Comparison of ENCODE assay signal across 13 cellular contexts in the genomic region with DNA sequence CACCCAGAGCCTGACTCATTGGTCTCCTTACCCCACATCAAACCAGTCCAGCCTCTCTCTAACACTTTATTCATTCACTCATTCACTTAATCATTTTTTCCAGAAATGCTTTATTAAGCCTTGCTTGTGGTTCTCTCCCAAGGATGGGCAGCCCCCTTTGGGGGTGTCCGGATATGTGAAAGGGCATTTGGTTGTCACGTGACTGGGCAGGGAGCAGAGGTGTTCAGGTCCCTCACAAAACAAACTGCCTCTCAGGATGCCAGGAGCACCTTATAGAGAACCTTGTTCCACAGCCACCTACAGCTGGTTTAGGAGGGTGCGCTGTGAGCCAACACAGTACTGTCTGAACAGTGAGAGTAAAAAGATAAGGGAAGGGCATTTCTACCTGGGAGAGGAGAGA. TPM values are rescaled to one million over a fixed set of nuclear protein-coding genes. Genes with fewer than 3 reads are reported as not detected.
DNase-seq lines count a peak whose midpoint lies in the region; ATAC-seq lines count a peak whose summit lies in the region.
"Had no signal": no experiment of that assay in that cellular context is flagged by ENCODE, and none has a peak within 500 bp of the region (broad histone marks: within the 10 kb centered on the region; RNA-seq: fewer than 3 reads in every experiment).

No MANE protein-coding gene starts in this region.

- peak overlapping the region; percentile 8 for H3K4me3 Mint-ChIP-seq in activated naive CD8-positive, alpha-beta T cell treated with anti-CD3 and anti-CD28 coated beads for 36 hours
- H3K4me3 Mint-ChIP-seq in activated T-cell treated with anti-CD3 and anti-CD28 coated beads, Interleukin-2, amount 50 U/mL, for 24 hours = no peak overlapping the region
- H3K4me3 Mint-ChIP-seq: B cell; CD8-positive, alpha-beta T cell had no signal

- H3K4me1 Mint-ChIP-seq in activated naive CD8-positive, alpha-beta T cell treated with anti-CD3 and anti-CD28 coated beads for 36 hours = no peaks in the 10 kb centered on the region
- peaks cover under 1% of the 10 kb centered on the region for H3K4me1 Mint-ChIP-seq in activated T-cell treated with anti-CD3 and anti-CD28 coated beads, Interleukin-2, amount 50 U/mL, for 24 hours (ENCODE audit: low read depth)
- H3K4me1 Mint-ChIP-seq: B cell had no signal

- H3K27ac Mint-ChIP-seq in activated naive CD4-positive, alpha-beta T cell treated with anti-CD3 and anti-CD28 coated beads, Interleukin-2, amount 50 U/mL, for 72 hours = peak overlapping the region; percentile 62 to 86
- no peak overlapping the region for H3K27ac Mint-ChIP-seq in activated naive CD8-positive, alpha-beta T cell treated with anti-CD3 and anti-CD28 coated beads for 36 hours
- no peak overlapping the region for H3K27ac Mint-ChIP-seq in activated T-cell treated with anti-CD3 and anti-CD28 coated beads, Interleukin-2, amount 50 U/mL, for 24 hours
- H3K27ac Mint-ChIP-seq: B cell; CD8-positive, alpha-beta T cell had no signal

- H3K9me3 Mint-ChIP-seq in activated naive CD4-positive, alpha-beta T cell treated with anti-CD3 and anti-CD28 coated beads, Interleukin-2, amount 50 U/mL, for 72 hours = peaks cover under 1 to 9% of the 10 kb centered on the region in 2 donors
- peaks cover 7% of the 10 kb centered on the region for H3K9me3 Mint-ChIP-seq in activated naive CD8-positive, alpha-beta T cell treated with anti-CD3 and anti-CD28 coated beads for 36 hours
- peaks cover 12% of the 10 kb centered on the region for H3K9me3 Mint-ChIP-seq in activated T-cell treated with anti-CD3 and anti-CD28 coated beads, Interleukin-2, amount 50 U/mL, for 24 hours

- no peak for ATAC-seq in activated naive CD4-positive, alpha-beta T cell treated with anti-CD3 and anti-CD28 coated beads, Interleukin-2, amount 50 U/mL, for 72 hours
- ATAC-seq: CD8-positive, alpha-beta T cell had no signal

- DNase-seq in activated naive CD4-positive, alpha-beta T cell treated with anti-CD3 and anti-CD28 coated beads, Interleukin-2, amount 50 U/mL, for 72 hours (ENCODE audit: low spot score in 2 of 2) = no peak
- no peak for DNase-seq in activated naive CD4-positive, alpha-beta T cell treated with anti-CD3 and anti-CD28 coated beads, Interleukin-2, amount 50 U/mL, for 16 hours
- peak; percentile 10 for DNase-seq in D341Med (ENCODE audit: low spot score)
- DNase-seq in activated naive CD8-positive, alpha-beta T cell treated with anti-CD3 and anti-CD28 coated beads for 36 hours = no peak
- DNase-seq in mesenteric fat pad (ENCODE audit: low spot score) = peak; percentile 39
- no peak for DNase-seq in activated CD8-positive, alpha-beta memory T cell treated with anti-CD3 and anti-CD28 coated beads, Interleukin-2, amount 50 U/mL, for 48 hours
- no peak for DNase-seq in activated T-cell treated with anti-CD3 and anti-CD28 coated beads, Interleukin-2, amount 50 U/mL, for 24 hours
- DNase-seq: 8988T; CD8-positive, alpha-beta T cell; GM23248; HCEC 1CT; IMR-90 had no signal

- H3K36me3 Mint-ChIP-seq in activated naive CD4-positive, alpha-beta T cell treated with anti-CD3 and anti-CD28 coated beads, Interleukin-2, amount 50 U/mL, for 72 hours = peaks cover 8 to 19% of the 10 kb centered on the region in 2 donors
- peaks cover 3% of the 10 kb centered on the region for H3K36me3 Mint-ChIP-seq in activated naive CD8-positive, alpha-beta T cell treated with anti-CD3 and anti-CD28 coated beads for 36 hours
- H3K36me3 Mint-ChIP-seq in activated T-cell treated with anti-CD3 and anti-CD28 coated beads, Interleukin-2, amount 50 U/mL, for 24 hours (ENCODE audit: low read depth) = peaks cover 5% of the 10 kb centered on the region

- H3K27me3 Mint-ChIP-seq in activated naive CD8-positive, alpha-beta T cell treated with anti-CD3 and anti-CD28 coated beads for 36 hours = no peaks in the 10 kb centered on the region
- H3K27me3 Mint-ChIP-seq in activated T-cell treated with anti-CD3 and anti-CD28 coated beads, Interleukin-2, amount 50 U/mL, for 24 hours = no peaks in the 10 kb centered on the region
- H3K27me3 Mint-ChIP-seq: B cell had no signal

RNA-seq across cellular contexts. Expression of a gene that starts 25.8 kb away (rescaled TPM):
- 10 to 100 TPM; 29.4 to 29.9 TPM for total RNA-seq in activated naive CD4-positive, alpha-beta T cell treated with anti-CD3 and anti-CD28 coated beads, Interleukin-2, amount 50 U/mL, for 72 hours
- 10 to 100 TPM; 25.9 to 30.3 TPM for total RNA-seq in activated naive CD8-positive, alpha-beta T cell treated with anti-CD3 and anti-CD28 coated beads for 36 hours
- 40.3 TPM for total RNA-seq in mesenteric fat pad

Comparison
In these comparisons a context has a peak if more than half of its experiments do, and no peak if none do; other contexts are left out.
1. DNase-seq: peak in D341Med (single experiment) and mesenteric fat pad (single experiment); none in activated naive CD4-positive, alpha-beta T cell treated with anti-CD3 and anti-CD28 coated beads, Interleukin-2, amount 50 U/mL, for 72 hours (0 of 2), activated naive CD4-positive, alpha-beta T cell treated with anti-CD3 and anti-CD28 coated beads, Interleukin-2, amount 50 U/mL, for 16 hours (single experiment), activated naive CD8-positive, alpha-beta T cell treated with anti-CD3 and anti-CD28 coated beads for 36 hours (single experiment), activated CD8-positive, alpha-beta memory T cell treated with anti-CD3 and anti-CD28 coated beads, Interleukin-2, amount 50 U/mL, for 48 hours (single experiment) and activated T-cell treated with anti-CD3 and anti-CD28 coated beads, Interleukin-2, amount 50 U/mL, for 24 hours (single experiment).
2. H3K27ac Mint-ChIP-seq: peak in activated naive CD4-positive, alpha-beta T cell treated with anti-CD3 and anti-CD28 coated beads, Interleukin-2, amount 50 U/mL, for 72 hours (2 of 2); none in activated naive CD8-positive, alpha-beta T cell treated with anti-CD3 and anti-CD28 coated beads for 36 hours (single experiment) and activated T-cell treated with anti-CD3 and anti-CD28 coated beads, Interleukin-2, amount 50 U/mL, for 24 hours (single experiment).